Comparison of ENCODE assay signal across 1 cellular context in genomic region chr6:1470040-1470439, GRCh38.
TF ChIP-seq lines count a peak whose summit lies in the region.

No MANE protein-coding gene starts in this region.

TF ChIP-seq in GM12878, 131 proteins besides CTCF, POLR2A, EP300 and RAD21 (continued from another document):
- TF ChIP-seq, protein P1, sequence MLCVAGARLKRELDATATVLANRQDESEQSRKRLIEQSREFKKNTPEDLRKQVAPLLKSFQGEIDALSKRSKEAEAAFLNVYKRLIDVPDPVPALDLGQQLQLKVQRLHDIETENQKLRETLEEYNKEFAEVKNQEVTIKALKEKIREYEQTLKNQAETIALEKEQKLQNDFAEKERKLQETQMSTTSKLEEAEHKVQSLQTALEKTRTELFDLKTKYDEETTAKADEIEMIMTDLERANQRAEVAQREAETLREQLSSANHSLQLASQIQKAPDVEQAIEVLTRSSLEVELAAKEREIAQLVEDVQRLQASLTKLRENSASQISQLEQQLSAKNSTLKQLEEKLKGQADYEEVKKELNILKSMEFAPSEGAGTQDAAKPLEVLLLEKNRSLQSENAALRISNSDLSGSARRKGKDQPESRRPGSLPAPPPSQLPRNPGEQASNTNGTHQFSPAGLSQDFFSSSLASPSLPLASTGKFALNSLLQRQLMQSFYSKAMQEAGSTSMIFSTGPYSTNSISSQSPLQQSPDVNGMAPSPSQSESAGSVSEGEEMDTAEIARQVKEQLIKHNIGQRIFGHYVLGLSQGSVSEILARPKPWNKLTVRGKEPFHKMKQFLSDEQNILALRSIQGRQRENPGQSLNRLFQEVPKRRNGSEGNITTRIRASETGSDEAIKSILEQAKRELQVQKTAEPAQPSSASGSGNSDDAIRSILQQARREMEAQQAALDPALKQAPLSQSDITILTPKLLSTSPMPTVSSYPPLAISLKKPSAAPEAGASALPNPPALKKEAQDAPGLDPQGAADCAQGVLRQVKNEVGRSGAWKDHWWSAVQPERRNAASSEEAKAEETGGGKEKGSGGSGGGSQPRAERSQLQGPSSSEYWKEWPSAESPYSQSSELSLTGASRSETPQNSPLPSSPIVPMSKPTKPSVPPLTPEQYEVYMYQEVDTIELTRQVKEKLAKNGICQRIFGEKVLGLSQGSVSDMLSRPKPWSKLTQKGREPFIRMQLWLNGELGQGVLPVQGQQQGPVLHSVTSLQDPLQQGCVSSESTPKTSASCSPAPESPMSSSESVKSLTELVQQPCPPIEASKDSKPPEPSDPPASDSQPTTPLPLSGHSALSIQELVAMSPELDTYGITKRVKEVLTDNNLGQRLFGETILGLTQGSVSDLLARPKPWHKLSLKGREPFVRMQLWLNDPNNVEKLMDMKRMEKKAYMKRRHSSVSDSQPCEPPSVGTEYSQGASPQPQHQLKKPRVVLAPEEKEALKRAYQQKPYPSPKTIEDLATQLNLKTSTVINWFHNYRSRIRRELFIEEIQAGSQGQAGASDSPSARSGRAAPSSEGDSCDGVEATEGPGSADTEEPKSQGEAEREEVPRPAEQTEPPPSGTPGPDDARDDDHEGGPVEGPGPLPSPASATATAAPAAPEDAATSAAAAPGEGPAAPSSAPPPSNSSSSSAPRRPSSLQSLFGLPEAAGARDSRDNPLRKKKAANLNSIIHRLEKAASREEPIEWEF (IDR thresholded peaks at IDR 0.05; ENCODE audit: insufficient replicate concordance, low read depth, low read length): no peak
- TF ChIP-seq POU2F2 (IDR thresholded peaks at IDR 0.05; ENCODE audit: borderline replicate concordance, low read depth, low read length): peak; percentile 59; the same call in 1 of the 3 replicates
- no peak for TF ChIP-seq TCF3 (IDR thresholded peaks at IDR 0.05; ENCODE audit: borderline replicate concordance, insufficient read depth, low read depth, low read length)
- TF ChIP-seq BACH1 (IDR thresholded peaks at IDR 0.05; ENCODE audit: borderline replicate concordance): no peak; the same call in 1 of the 2 replicates
- TF ChIP-seq, protein P2, sequence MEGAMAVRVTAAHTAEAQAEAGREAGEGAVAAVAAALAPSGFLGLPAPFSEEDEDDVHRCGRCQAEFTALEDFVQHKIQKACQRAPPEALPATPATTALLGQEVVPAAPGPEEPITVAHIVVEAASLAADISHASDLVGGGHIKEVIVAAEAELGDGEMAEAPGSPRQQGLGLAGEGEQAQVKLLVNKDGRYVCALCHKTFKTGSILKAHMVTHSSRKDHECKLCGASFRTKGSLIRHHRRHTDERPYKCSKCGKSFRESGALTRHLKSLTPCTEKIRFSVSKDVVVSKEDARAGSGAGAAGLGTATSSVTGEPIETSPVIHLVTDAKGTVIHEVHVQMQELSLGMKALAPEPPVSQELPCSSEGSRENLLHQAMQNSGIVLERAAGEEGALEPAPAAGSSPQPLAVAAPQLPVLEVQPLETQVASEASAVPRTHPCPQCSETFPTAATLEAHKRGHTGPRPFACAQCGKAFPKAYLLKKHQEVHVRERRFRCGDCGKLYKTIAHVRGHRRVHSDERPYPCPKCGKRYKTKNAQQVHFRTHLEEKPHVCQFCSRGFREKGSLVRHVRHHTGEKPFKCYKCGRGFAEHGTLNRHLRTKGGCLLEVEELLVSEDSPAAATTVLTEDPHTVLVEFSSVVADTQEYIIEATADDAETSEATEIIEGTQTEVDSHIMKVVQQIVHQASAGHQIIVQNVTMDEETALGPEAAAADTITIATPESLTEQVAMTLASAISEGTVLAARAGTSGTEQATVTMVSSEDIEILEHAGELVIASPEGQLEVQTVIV (IDR thresholded peaks at IDR 0.05; ENCODE audit: borderline replicate concordance, partially characterized antibody): no peak
- no peak for TF ChIP-seq JUND (IDR thresholded peaks at IDR 0.05; ENCODE audit: low read depth, low read length)
- no peak for TF ChIP-seq SIX5 (IDR thresholded peaks at IDR 0.05; ENCODE audit: low read depth, low read length, severe bottlenecking)
- TF ChIP-seq YBX1 (IDR thresholded peaks at IDR 0.05): no peak
- 0 out of 2 replicates have a peak, but pooled peaks have one; percentile 34 for TF ChIP-seq JUNB (IDR thresholded peaks at IDR 0.05)
- peak; percentile 60; the same call in 1 of the 2 replicates for TF ChIP-seq PML (IDR thresholded peaks at IDR 0.05; ENCODE audit: low read length)
- 0 out of 2 replicates have a peak, but pooled peaks have one; percentile 48 for TF ChIP-seq ZBED1 (IDR thresholded peaks at IDR 0.05; ENCODE audit: borderline replicate concordance)
- TF ChIP-seq, protein P3, sequence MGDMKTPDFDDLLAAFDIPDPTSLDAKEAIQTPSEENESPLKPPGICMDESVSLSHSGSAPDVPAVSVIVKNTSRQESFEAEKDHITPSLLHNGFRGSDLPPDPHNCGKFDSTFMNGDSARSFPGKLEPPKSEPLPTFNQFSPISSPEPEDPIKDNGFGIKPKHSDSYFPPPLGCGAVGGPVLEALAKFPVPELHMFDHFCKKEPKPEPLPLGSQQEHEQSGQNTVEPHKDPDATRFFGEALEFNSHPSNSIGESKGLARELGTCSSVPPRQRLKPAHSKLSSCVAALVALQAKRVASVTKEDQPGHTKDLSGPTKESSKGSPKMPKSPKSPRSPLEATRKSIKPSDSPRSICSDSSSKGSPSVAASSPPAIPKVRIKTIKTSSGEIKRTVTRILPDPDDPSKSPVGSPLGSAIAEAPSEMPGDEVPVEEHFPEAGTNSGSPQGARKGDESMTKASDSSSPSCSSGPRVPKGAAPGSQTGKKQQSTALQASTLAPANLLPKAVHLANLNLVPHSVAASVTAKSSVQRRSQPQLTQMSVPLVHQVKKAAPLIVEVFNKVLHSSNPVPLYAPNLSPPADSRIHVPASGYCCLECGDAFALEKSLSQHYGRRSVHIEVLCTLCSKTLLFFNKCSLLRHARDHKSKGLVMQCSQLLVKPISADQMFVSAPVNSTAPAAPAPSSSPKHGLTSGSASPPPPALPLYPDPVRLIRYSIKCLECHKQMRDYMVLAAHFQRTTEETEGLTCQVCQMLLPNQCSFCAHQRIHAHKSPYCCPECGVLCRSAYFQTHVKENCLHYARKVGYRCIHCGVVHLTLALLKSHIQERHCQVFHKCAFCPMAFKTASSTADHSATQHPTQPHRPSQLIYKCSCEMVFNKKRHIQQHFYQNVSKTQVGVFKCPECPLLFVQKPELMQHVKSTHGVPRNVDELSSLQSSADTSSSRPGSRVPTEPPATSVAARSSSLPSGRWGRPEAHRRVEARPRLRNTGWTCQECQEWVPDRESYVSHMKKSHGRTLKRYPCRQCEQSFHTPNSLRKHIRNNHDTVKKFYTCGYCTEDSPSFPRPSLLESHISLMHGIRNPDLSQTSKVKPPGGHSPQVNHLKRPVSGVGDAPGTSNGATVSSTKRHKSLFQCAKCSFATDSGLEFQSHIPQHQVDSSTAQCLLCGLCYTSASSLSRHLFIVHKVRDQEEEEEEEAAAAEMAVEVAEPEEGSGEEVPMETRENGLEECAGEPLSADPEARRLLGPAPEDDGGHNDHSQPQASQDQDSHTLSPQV (IDR thresholded peaks at IDR 0.05): no peak
- TF ChIP-seq FOS (IDR thresholded peaks at IDR 0.05; ENCODE audit: borderline replicate concordance, extremely low read depth, insufficient read length): no peak
- no peak for TF ChIP-seq BCL3 (IDR thresholded peaks at IDR 0.05; ENCODE audit: borderline replicate concordance, insufficient read depth, low read depth, low read length, poor library complexity, severe bottlenecking)
- TF ChIP-seq SP1 (IDR thresholded peaks at IDR 0.05; ENCODE audit: low read depth, low read length): no peak
- peak; percentile 96 for TF ChIP-seq MEF2A (IDR thresholded peaks at IDR 0.05; ENCODE audit: insufficient read depth, low read depth, low read length)
- TF ChIP-seq TAF1 (IDR thresholded peaks at IDR 0.05; ENCODE audit: borderline replicate concordance, low read depth, low read length): 0 out of 2 replicates have a peak, but pooled peaks have one; percentile 15
- TF ChIP-seq PAX5 (IDR thresholded peaks at IDR 0.05; ENCODE audit: borderline replicate concordance, low read depth, low read length): 0 out of 2 replicates have a peak, but pooled peaks have one; percentile 38
- TF ChIP-seq IKZF1 (conservative IDR thresholded peaks at IDR 0.05): peak; percentile 95
- no peak for TF ChIP-seq RAD51 (IDR thresholded peaks at IDR 0.05)
- TF ChIP-seq RBBP5 (conservative IDR thresholded peaks at IDR 0.05): no peak
- TF ChIP-seq, protein P4, sequence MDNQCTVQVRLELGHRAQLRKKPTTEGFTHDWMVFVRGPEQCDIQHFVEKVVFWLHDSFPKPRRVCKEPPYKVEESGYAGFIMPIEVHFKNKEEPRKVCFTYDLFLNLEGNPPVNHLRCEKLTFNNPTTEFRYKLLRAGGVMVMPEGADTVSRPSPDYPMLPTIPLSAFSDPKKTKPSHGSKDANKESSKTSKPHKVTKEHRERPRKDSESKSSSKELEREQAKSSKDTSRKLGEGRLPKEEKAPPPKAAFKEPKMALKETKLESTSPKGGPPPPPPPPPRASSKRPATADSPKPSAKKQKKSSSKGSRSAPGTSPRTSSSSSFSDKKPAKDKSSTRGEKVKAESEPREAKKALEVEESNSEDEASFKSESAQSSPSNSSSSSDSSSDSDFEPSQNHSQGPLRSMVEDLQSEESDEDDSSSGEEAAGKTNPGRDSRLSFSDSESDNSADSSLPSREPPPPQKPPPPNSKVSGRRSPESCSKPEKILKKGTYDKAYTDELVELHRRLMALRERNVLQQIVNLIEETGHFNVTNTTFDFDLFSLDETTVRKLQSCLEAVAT (IDR thresholded peaks at IDR 0.05): peak; percentile 80
- peak; percentile 97 for TF ChIP-seq MTA2 (IDR thresholded peaks at IDR 0.05; ENCODE audit: low read depth)
- TF ChIP-seq CREM (IDR thresholded peaks at IDR 0.05; ENCODE audit: low read depth): peak; percentile 36; the same call in 1 of the 2 replicates
- TF ChIP-seq USF1 (IDR thresholded peaks at IDR 0.05; ENCODE audit: borderline replicate concordance, extremely low read length, insufficient read depth, low read depth, low read length): no peak
- no peak for TF ChIP-seq RFX5 (IDR thresholded peaks at IDR 0.05; ENCODE audit: low read depth, low read length)
- TF ChIP-seq PAX8 (IDR thresholded peaks at IDR 0.05): no peak
- peak; percentile 13; the same call in 1 of the 2 replicates for TF ChIP-seq NR2F1 (conservative IDR thresholded peaks at IDR 0.05)
- TF ChIP-seq, protein P5, sequence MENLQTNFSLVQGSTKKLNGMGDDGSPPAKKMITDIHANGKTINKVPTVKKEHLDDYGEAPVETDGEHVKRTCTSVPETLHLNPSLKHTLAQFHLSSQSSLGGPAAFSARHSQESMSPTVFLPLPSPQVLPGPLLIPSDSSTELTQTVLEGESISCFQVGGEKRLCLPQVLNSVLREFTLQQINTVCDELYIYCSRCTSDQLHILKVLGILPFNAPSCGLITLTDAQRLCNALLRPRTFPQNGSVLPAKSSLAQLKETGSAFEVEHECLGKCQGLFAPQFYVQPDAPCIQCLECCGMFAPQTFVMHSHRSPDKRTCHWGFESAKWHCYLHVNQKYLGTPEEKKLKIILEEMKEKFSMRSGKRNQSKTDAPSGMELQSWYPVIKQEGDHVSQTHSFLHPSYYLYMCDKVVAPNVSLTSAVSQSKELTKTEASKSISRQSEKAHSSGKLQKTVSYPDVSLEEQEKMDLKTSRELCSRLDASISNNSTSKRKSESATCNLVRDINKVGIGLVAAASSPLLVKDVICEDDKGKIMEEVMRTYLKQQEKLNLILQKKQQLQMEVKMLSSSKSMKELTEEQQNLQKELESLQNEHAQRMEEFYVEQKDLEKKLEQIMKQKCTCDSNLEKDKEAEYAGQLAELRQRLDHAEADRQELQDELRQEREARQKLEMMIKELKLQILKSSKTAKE (IDR thresholded peaks at IDR 0.05; ENCODE audit: low read depth, poor library complexity, severe bottlenecking): peak; percentile 65
- TF ChIP-seq CBX5 (IDR thresholded peaks at IDR 0.05; ENCODE audit: low read depth): 0 out of 2 replicates have a peak, but pooled peaks have one; percentile 56
- peak; percentile 87 for TF ChIP-seq SPI1 (IDR thresholded peaks at IDR 0.05; ENCODE audit: borderline replicate concordance, insufficient read depth, low read depth, low read length)
- no peak for TF ChIP-seq HCFC1 (IDR thresholded peaks at IDR 0.05; ENCODE audit: low read length)
- no peak for TF ChIP-seq SIN3A (IDR thresholded peaks at IDR 0.05; ENCODE audit: low read depth, low read length)
- no peak for TF ChIP-seq CEBPB (IDR thresholded peaks at IDR 0.05; ENCODE audit: borderline replicate concordance in 1 of 2, low read depth in 2 of 2, low read length in 2 of 2)
- TF ChIP-seq ZSCAN29 (IDR thresholded peaks at IDR 0.05): no peak
- no peak for TF ChIP-seq EGR1 (IDR thresholded peaks at IDR 0.05; ENCODE audit: borderline replicate concordance in 1 of 2, low read depth in 2 of 2, low read length in 2 of 2)
- no peak for TF ChIP-seq SREBF1 (IDR thresholded peaks at IDR 0.05; ENCODE audit: low read length)
- no peak for TF ChIP-seq ZZZ3 (IDR thresholded peaks at IDR 0.05; ENCODE audit: control insufficient read depth, insufficient read length, low read depth)
- peak; percentile 34; the same call in 1 of the 2 replicates for TF ChIP-seq GATAD2B (conservative IDR thresholded peaks at IDR 0.05; ENCODE audit: low read depth)
- peak; percentile 86 for TF ChIP-seq FOXM1 (IDR thresholded peaks at IDR 0.05; ENCODE audit: low read depth, low read length)
- no peak for TF ChIP-seq CREB1 (IDR thresholded peaks at IDR 0.05; ENCODE audit: low read depth)
- TF ChIP-seq MEF2B (IDR thresholded peaks at IDR 0.05; ENCODE audit: partially characterized antibody, poor library complexity, severe bottlenecking): peak; percentile 96
TF ChIP-seq in GM12878: peak in this region for 38.
